In genomic region chr21:44082648-44083436, GRCh38 we compare ENCODE assay signal across 10 cellular contexts. TPM values are rescaled to one million over a fixed set of nuclear protein-coding genes. Genes with fewer than 3 reads are reported as not detected.
DNase-seq lines count a peak whose midpoint lies in the region; ATAC-seq, FAIRE-seq and TF ChIP-seq lines count a peak whose summit lies in the region.
"Had no signal": no experiment of that assay in that cellular context is flagged by ENCODE, and none has a peak within 500 bp of the region (broad histone marks: within the 10 kb centered on the region; RNA-seq: fewer than 3 reads in every experiment).

No MANE protein-coding gene starts in this region.

- FAIRE-seq in frontal cortex (lab: Jason Lieb, UNC), result no peak
- FAIRE-seq: HTR-8/SVneo had no signal

- WGBS in right lobe of liver (ENCODE audit: insufficient coverage, low coverage, low lambda C conversion rate, missing lambda C conversion rate), result 80% methylated on average over 19 of the region's 24 CpGs

- ATAC-seq in activated T-cell treated with anti-CD3 and anti-CD28 coated beads, Interleukin-2, amount 50 U/mL, for 72 hours (replicated peaks in 1 of 2), result no peak
- ATAC-seq in right lobe of liver (peak in 3 of 4 donors; percentile 34 to 37 (median 35)), GM21825 (IDR thresholded peaks at IDR 0.05; ENCODE audit: unreplicated experiment) (no peak)

- intact Hi-C loops in right lobe of liver (cut with DNase I), result no loop called here

- no peak for DNase-seq in activated T-cell treated with anti-CD3 and anti-CD28 coated beads, Interleukin-2, amount 50 U/mL, for 72 hours
- no peak for DNase-seq in activated T-cell treated with anti-CD3 and anti-CD28 coated beads for 4 hours
- DNase-seq in activated naive CD8-positive, alpha-beta T cell treated with anti-CD3 and anti-CD28 coated beads for 36 hours, result peak; percentile 35
- no peak for DNase-seq in right lobe of liver
- no peak for DNase-seq in frontal cortex (ENCODE audit: low spot score in 2 of 2)
- DNase-seq in coronary artery (ENCODE audit: low spot score), result no peak

- H3K4me3 ChIP-seq in right lobe of liver (no peak overlapping the region), coronary artery (no peak overlapping the region)

- TF ChIP-seq CTCF in right lobe of liver (IDR thresholded peaks at IDR 0.05), result no peak
- no peak for TF ChIP-seq CTCF in coronary artery (IDR thresholded peaks at IDR 0.05)

- H3K27me3 ChIP-seq in right lobe of liver, result no peaks in the 10 kb centered on the region

- no peaks in the 10 kb centered on the region for H3K27me3 Mint-ChIP-seq in activated T-cell treated with anti-CD3 and anti-CD28 coated beads, Interleukin-2, amount 50 U/mL, for 72 hours (ENCODE audit: low read depth)
- H3K27me3 Mint-ChIP-seq in activated naive CD8-positive, alpha-beta T cell treated with anti-CD3 and anti-CD28 coated beads for 36 hours, result no peaks in the 10 kb centered on the region
- H3K27me3 Mint-ChIP-seq: dendritic cell treated with granulocyte-macrophage colony-stimulating factor and Interleukin-4, amounts not matched to agents 40 ng/mL and 50 ng/mL, for 4 days had no signal

- H3K9me3 ChIP-seq in right lobe of liver, result no peaks in the 10 kb centered on the region

- H3K36me3 ChIP-seq in right lobe of liver, result peaks cover 0 to 67% (median 25%) of the 10 kb centered on the region in 4 donors

- H3K4me3 Mint-ChIP-seq in activated T-cell treated with anti-CD3 and anti-CD28 coated beads, Interleukin-2, amount 50 U/mL, for 72 hours, result peak overlapping the region; percentile 77 to 93
- peak overlapping the region; percentile 80 for H3K4me3 Mint-ChIP-seq in activated naive CD8-positive, alpha-beta T cell treated with anti-CD3 and anti-CD28 coated beads for 36 hours
- H3K4me3 Mint-ChIP-seq: dendritic cell treated with granulocyte-macrophage colony-stimulating factor and Interleukin-4, amounts not matched to agents 40 ng/mL and 50 ng/mL, for 4 days had no signal

- peak overlapping the region; percentile 99 for H3K27ac Mint-ChIP-seq in activated T-cell treated with anti-CD3 and anti-CD28 coated beads, Interleukin-2, amount 50 U/mL, for 72 hours
- peak overlapping the region; percentile 99 for H3K27ac Mint-ChIP-seq in activated naive CD8-positive, alpha-beta T cell treated with anti-CD3 and anti-CD28 coated beads for 36 hours
- H3K27ac Mint-ChIP-seq: dendritic cell treated with granulocyte-macrophage colony-stimulating factor and Interleukin-4, amounts not matched to agents 40 ng/mL and 50 ng/mL, for 4 days had no signal

- no peak for TF ChIP-seq POLR2A in right lobe of liver (IDR thresholded peaks at IDR 0.05)

- H3K36me3 Mint-ChIP-seq in activated T-cell treated with anti-CD3 and anti-CD28 coated beads, Interleukin-2, amount 50 U/mL, for 72 hours (ENCODE audit: insufficient read depth in 2 of 2), result peaks cover 16 to 35% of the 10 kb centered on the region in 2 donors
- peaks cover 78% of the 10 kb centered on the region for H3K36me3 Mint-ChIP-seq in activated naive CD8-positive, alpha-beta T cell treated with anti-CD3 and anti-CD28 coated beads for 36 hours

- no peaks in the 10 kb centered on the region for H3K4me1 ChIP-seq in right lobe of liver

- H3K4me1 Mint-ChIP-seq in activated T-cell treated with anti-CD3 and anti-CD28 coated beads, Interleukin-2, amount 50 U/mL, for 72 hours (ENCODE audit: low read depth), result peaks cover 96% of the 10 kb centered on the region
- H3K4me1 Mint-ChIP-seq in activated naive CD8-positive, alpha-beta T cell treated with anti-CD3 and anti-CD28 coated beads for 36 hours, result peaks cover 79% of the 10 kb centered on the region

- H3K9me3 Mint-ChIP-seq in activated T-cell treated with anti-CD3 and anti-CD28 coated beads, Interleukin-2, amount 50 U/mL, for 72 hours, result no peaks in the 10 kb centered on the region
- H3K9me3 Mint-ChIP-seq in activated naive CD8-positive, alpha-beta T cell treated with anti-CD3 and anti-CD28 coated beads for 36 hours, result no peaks in the 10 kb centered on the region
- H3K9me3 Mint-ChIP-seq: dendritic cell treated with granulocyte-macrophage colony-stimulating factor and Interleukin-4, amounts not matched to agents 40 ng/mL and 50 ng/mL, for 4 days had no signal

- H3K27ac ChIP-seq in right lobe of liver (peak overlapping the region; percentile 6 to 57 (median 49)), temporal lobe (ENCODE audit: low read depth, low read length) (peak overlapping the region; percentile 100), coronary artery (peak overlapping the region in 1 of 2 donors; percentile 31)

RNA-seq across cellular contexts. Expression of gene PWP2, which starts 24.4 kb away (rescaled TPM):
- 10 to 100 TPM in 1 of 2 donors, 1 to 10 TPM in 1; 5.9 to 23.2 TPM for total RNA-seq in activated T-cell treated with anti-CD3 and anti-CD28 coated beads, Interleukin-2, amount 50 U/mL, for 72 hours
- 10 to 100 TPM; 12.7 to 14.5 TPM for total RNA-seq in activated naive CD8-positive, alpha-beta T cell treated with anti-CD3 and anti-CD28 coated beads for 36 hours
- 1 to 10 TPM in 5 of 6 experiments, under 1 TPM in 1; 0.93 to 7.5 (median 3.0) TPM for total RNA-seq in right lobe of liver
- 9.6 TPM for total RNA-seq in temporal lobe
- 7.3 TPM for total RNA-seq in frontal cortex

RNA-seq across cellular contexts. Expression of gene GATD3, which starts 50.6 kb away (rescaled TPM):
- 10 to 100 TPM; 12.7 to 35.3 TPM for total RNA-seq in activated T-cell treated with anti-CD3 and anti-CD28 coated beads, Interleukin-2, amount 50 U/mL, for 72 hours
- 1 to 10 TPM; 6.9 to 7.4 TPM for total RNA-seq in activated naive CD8-positive, alpha-beta T cell treated with anti-CD3 and anti-CD28 coated beads for 36 hours
- 10 to 100 TPM in 3 of 6 experiments, 1 to 10 TPM in 3; 5.8 to 83.8 (median 11.1) TPM for total RNA-seq in right lobe of liver
- 20.7 TPM for total RNA-seq in temporal lobe
- total RNA-seq in frontal cortex, result 28.1 TPM

Comparison
In these comparisons a context has a peak if more than half of its experiments do, and no peak if none do; other contexts are left out.
1. ATAC-seq: peak in right lobe of liver (3 of 4); none in activated T-cell treated with anti-CD3 and anti-CD28 coated beads, Interleukin-2, amount 50 U/mL, for 72 hours (0 of 2) and GM21825 (single experiment).